13 cellular contexts compared by ENCODE assay signal in genomic region chr14:71803539-71804260, GRCh38.
DNase-seq lines count a peak whose midpoint lies in the region; ATAC-seq and TF ChIP-seq lines count a peak whose summit lies in the region.
"Had no signal": no experiment of that assay in that cellular context is flagged by ENCODE, and none has a peak within 500 bp of the region (broad histone marks: within the 10 kb centered on the region; RNA-seq: fewer than 3 reads in every experiment).

No MANE protein-coding gene starts in this region.

- peak overlapping the region; percentile 75 for H3K27ac ChIP-seq in AG04450 (ENCODE audit: low read depth, low read length)

- H3K9me3 ChIP-seq in AG04450 (ENCODE audit: control insufficient read depth, insufficient read depth, low read length) (no peaks in the 10 kb centered on the region), mucosa of descending colon (no peaks in the 10 kb centered on the region)

- peak; percentile 30 for DNase-seq in AG04450 (ENCODE audit: low read depth, low spot score)
- peak; percentile 55 for DNase-seq in LHCN-M2 (ENCODE audit: low read depth)
- DNase-seq in astrocyte of the spinal cord (ENCODE audit: low read depth, low spot score): peak; percentile 74
- peak; percentile 37 for DNase-seq in kidney epithelial cell (ENCODE audit: low read depth)
- no peak for DNase-seq in NCI-H82 (lab: John Stamatoyannopoulos, UW)
- no peak for DNase-seq in GM19240 (ENCODE audit: insufficient read length, low spot score)
- DNase-seq in mucosa of descending colon: no peak
- DNase-seq: activated CD4-positive, alpha-beta T cell treated with anti-CD3 and anti-CD28 coated beads, Interleukin-2, amount 10 ng/mL, durations not matched to agents 24 days and 14 days; DMS79 treated with DMSO at 0.1 percent for 48 hours; NCI-H1930; stimulated activated CD4-positive, alpha-beta T cell treated with anti-CD3 and anti-CD28 coated beads, Interleukin-12 subunit alpha, Interleukin-12 subunit beta, amount 100 ng/mL, for 4 hours had no signal

- intact Hi-C loops in mucosa of descending colon (cut with DNase I, micrococcal nuclease): no loop called here

- peaks cover 2% of the 10 kb centered on the region for H3K27me3 ChIP-seq in AG04450 (ENCODE audit: control insufficient read depth, insufficient read depth, low read length)
- no peaks in the 10 kb centered on the region for H3K27me3 ChIP-seq in kidney epithelial cell (ENCODE audit: control insufficient read depth, insufficient read depth, low read length)

- no peaks in the 10 kb centered on the region for H3K36me3 ChIP-seq in kidney epithelial cell (ENCODE audit: control insufficient read depth, insufficient read depth, low read length)
- H3K36me3 ChIP-seq in mucosa of descending colon (ENCODE audit: low read depth): no peaks in the 10 kb centered on the region

- H3K4me1 ChIP-seq in mucosa of descending colon (ENCODE audit: low read depth): no peaks in the 10 kb centered on the region

- CTCF ChIA-PET in AG04450 (lab: Charles Lee): interaction anchor here (0.6 to 2.4 kb wide), 3 partner anchors 51 to 987 kb away, joined by 3 to 12 read pairs (median 3); no protein-coding TSS in a partner anchor

- TF ChIP-seq CTCF in AG04450 (IDR thresholded peaks at IDR 0.05; ENCODE audit: low read depth, low read length) (no peak), astrocyte of the spinal cord (IDR thresholded peaks at IDR 0.05; ENCODE audit: low read depth, low read length) (no peak), kidney epithelial cell (IDR thresholded peaks at IDR 0.05; ENCODE audit: insufficient read depth, low read length, poor library complexity, severe bottlenecking) (no peak), mucosa of descending colon (IDR thresholded peaks at IDR 0.05) (no peak)

- no peak for ATAC-seq in mucosa of descending colon
- ATAC-seq in GM18870 (IDR thresholded peaks at IDR 0.05; ENCODE audit: unreplicated experiment): no peak
- ATAC-seq: K562 had no signal

- in situ Hi-C loops in astrocyte of the spinal cord (cut with HindIII; ENCODE audit: low sequenced_read_pairs): no loop called here

- POLR2A ChIA-PET in AG04450 (lab: Yijun Ruan, JAX): no interaction called here

- H3K4me3 ChIP-seq in AG04450 (ENCODE audit: low read depth, low read length) (no peak overlapping the region), astrocyte of the spinal cord (ENCODE audit: low read depth, low read length) (no peak overlapping the region), kidney epithelial cell (ENCODE audit: low read depth, low read length) (no peak overlapping the region), mucosa of descending colon (no peak overlapping the region)
- H3K4me3 ChIP-seq: K562 had no signal

Comparison
In these comparisons a context has a peak if more than half of its experiments do, and no peak if none do; other contexts are left out.
1. DNase-seq: peak in AG04450 (single experiment), LHCN-M2 (single experiment), astrocyte of the spinal cord (single experiment) and kidney epithelial cell (single experiment); none in NCI-H82 (single experiment), GM19240 (single experiment) and mucosa of descending colon (0 of 3).